1 cellular context compared by ENCODE assay signal in the genomic region with DNA sequence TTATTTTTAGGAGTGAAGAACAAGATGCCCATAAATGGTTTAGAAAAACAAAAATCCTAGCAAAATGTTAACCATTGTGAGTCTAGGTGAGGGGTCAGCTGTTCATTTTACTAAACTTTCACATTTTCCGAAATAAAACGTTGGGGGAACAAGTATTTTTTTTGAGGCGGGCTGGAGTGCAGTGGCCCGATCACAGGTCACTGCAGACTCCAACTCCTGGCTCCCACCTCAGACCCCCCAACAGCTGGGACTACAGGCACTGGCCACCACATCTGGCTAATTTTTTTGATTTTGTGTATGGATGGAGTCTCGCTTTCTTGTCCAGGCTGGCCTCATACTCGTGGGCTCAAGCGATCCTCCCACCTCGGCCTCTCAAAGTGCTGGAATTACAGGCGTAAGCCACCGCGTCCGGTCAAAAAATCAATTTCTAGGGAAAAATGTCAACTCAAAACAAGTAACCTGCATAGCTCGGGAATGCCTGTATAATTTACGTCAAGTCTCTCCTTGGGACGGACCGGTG.
A peak's percentile ranks its signal among the peaks of the same experiment; 100 is the strongest.
TF ChIP-seq lines count a peak whose summit lies in the region.

No MANE protein-coding gene starts in this region.

TF ChIP-seq in SK-N-SH, 30 proteins besides CTCF, POLR2A, EP300 and RAD21 (continued from another document):
- TF ChIP-seq POLR2AphosphoS5 (IDR thresholded peaks at IDR 0.05; ENCODE audit: low read depth, low read length), result peak; percentile 87
- TF ChIP-seq SIN3A (IDR thresholded peaks at IDR 0.05; ENCODE audit: borderline replicate concordance, low read depth, low read length), result peak; percentile 80; the same call in 1 of the 2 replicates
